Comparison of ENCODE assay signal across 23 cellular contexts in the genomic region with DNA sequence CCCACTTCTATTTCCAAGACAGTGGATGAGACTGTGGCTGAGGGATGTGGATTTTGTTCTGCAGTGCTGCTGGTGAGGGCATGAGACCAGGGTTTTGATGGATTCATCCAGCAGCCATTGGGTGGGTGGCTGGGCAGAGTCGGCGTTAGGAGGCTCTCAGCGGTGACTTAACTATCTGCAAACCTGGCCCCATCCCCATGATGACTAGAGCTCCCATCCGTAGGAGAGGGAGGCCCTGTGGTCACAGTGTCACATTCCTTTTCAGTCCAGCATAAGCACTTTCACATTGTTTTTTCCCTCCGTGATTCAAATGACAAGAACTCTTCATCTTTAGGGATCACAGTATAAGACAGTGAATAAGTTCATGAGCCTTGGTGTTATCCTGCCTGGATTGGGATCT.
DNase-seq lines count a peak whose midpoint lies in the region; ATAC-seq and TF ChIP-seq lines count a peak whose summit lies in the region.
"Had no signal": no experiment of that assay in that cellular context is flagged by ENCODE, and none has a peak within 500 bp of the region (broad histone marks: within the 10 kb centered on the region; RNA-seq: fewer than 3 reads in every experiment).

No MANE protein-coding gene starts in this region.

- no peaks in the 10 kb centered on the region for H3K9me3 ChIP-seq in adrenal gland (replicated peaks in 1 of 3)
- H3K9me3 ChIP-seq: gastrocnemius medialis had no signal

- in situ Hi-C loops in astrocyte of the spinal cord (cut with HindIII; ENCODE audit: low sequenced_read_pairs): no loop called here

- WGBS in adrenal gland, 4 donors: 56 to 85% (median 70%) methylated on average over 4 to 5 of the region's 5 CpGs

- H3K27me3 ChIP-seq in ACC112 (ENCODE audit: insufficient read depth, low read length) (no peaks in the 10 kb centered on the region), adrenal gland (no peaks in the 10 kb centered on the region)
- H3K27me3 ChIP-seq: gastrocnemius medialis had no signal

- peaks cover 40% of the 10 kb centered on the region for H3K4me1 ChIP-seq in ACC112 (ENCODE audit: control insufficient read depth, insufficient read depth, low read length, unreplicated experiment)
- H3K4me1 ChIP-seq in adrenal gland (replicated peaks in 1 of 2): no peaks in the 10 kb centered on the region

- H3K27ac ChIP-seq in ACC112 (ENCODE audit: low read depth, low read length) (peak overlapping the region; percentile 13; the same call in 1 of the 2 replicates), adrenal gland (no peak overlapping the region)
- H3K27ac ChIP-seq: gastrocnemius medialis, WERI-Rb-1 had no signal

- no peak for TF ChIP-seq POLR2A in adrenal gland (IDR thresholded peaks at IDR 0.05)

- peak; percentile 69 for DNase-seq in GM04504 (ENCODE audit: low read depth)
- DNase-seq in astrocyte of the spinal cord (ENCODE audit: low read depth, low spot score): peak; percentile 66
- peak; percentile 25 for DNase-seq in glomerular visceral epithelial cell (ENCODE audit: extremely low spot score)
- no peak for DNase-seq in NCI-H2081 (lab: John Stamatoyannopoulos, UW)
- no peak for DNase-seq in posterior vena cava (ENCODE audit: low spot score)
- no peak for DNase-seq in adrenal gland
- DNase-seq: activated CD4-positive, alpha-beta memory T cell treated with anti-CD3 and anti-CD28 coated beads for 36 hours; activated T-cell treated with anti-CD3 and anti-CD28 coated beads for 4 hours; anterior cingulate cortex; CD4-positive, alpha-beta memory T cell; gastrocnemius medialis; H9; left cardiac atrium; natural killer cell; NCI-H1417 treated with DMSO at 0.1 percent for 48 hours; NCI-H748 treated with DMSO at 0.1 percent for 48 hours; SHP77 treated with DMSO at 0.1 percent for 48 hours; small intestine; stimulated activated CD4-positive, alpha-beta T cell treated with anti-CD3 and anti-CD28 coated beads, Interleukin-4, amount 100 ng/mL, for 1 hour; WERI-Rb-1 had no signal

- H3K4me3 ChIP-seq in ACC112 (ENCODE audit: low read depth, low read length) (no peak overlapping the region), astrocyte of the spinal cord (ENCODE audit: low read depth, low read length) (no peak overlapping the region), adrenal gland (no peak overlapping the region)
- H3K4me3 ChIP-seq: gastrocnemius medialis had no signal

- ATAC-seq in GM18858 (IDR thresholded peaks at IDR 0.05; ENCODE audit: unreplicated experiment): no peak
- ATAC-seq: gastrocnemius medialis, HepG2, left cardiac atrium, natural killer cell had no signal

- no peak overlapping the region for H2AFZ ChIP-seq in ACC112 (ENCODE audit: low read length, unreplicated experiment)

- no peaks in the 10 kb centered on the region for H3K79me2 ChIP-seq in ACC112 (ENCODE audit: control insufficient read depth, insufficient read depth, low read length, unreplicated experiment)

- TF ChIP-seq CTCF in astrocyte of the spinal cord (IDR thresholded peaks at IDR 0.05; ENCODE audit: low read depth, low read length) (no peak), adrenal gland (IDR thresholded peaks at IDR 0.05) (no peak)

- H3K36me3 ChIP-seq in ACC112 (ENCODE audit: insufficient read depth, low read length) (no peaks in the 10 kb centered on the region), adrenal gland (replicated peaks in 1 of 2) (no peaks in the 10 kb centered on the region)
- H3K36me3 ChIP-seq: gastrocnemius medialis, WERI-Rb-1 had no signal

- intact Hi-C loops in posterior vena cava (cut with DNase I) (no loop called here), adrenal gland (cut with DNase I) (no loop called here)

Comparison
In these comparisons a context has a peak if more than half of its experiments do, and no peak if none do; other contexts are left out.
1. DNase-seq: peak in GM04504 (single experiment), astrocyte of the spinal cord (single experiment) and glomerular visceral epithelial cell (single experiment); none in NCI-H2081 (0 of 2), posterior vena cava (single experiment) and adrenal gland (0 of 7).